In genomic region chr1:5898266-5898665, GRCh38 we compare ENCODE assay signal across 15 cellular contexts.
DNase-seq lines count a peak whose midpoint lies in the region; ATAC-seq and TF ChIP-seq lines count a peak whose summit lies in the region.
"Had no signal": no experiment of that assay in that cellular context is flagged by ENCODE, and none has a peak within 500 bp of the region (broad histone marks: within the 10 kb centered on the region; RNA-seq: fewer than 3 reads in every experiment).

No MANE protein-coding gene starts in this region.

- H3K36me3 Mint-ChIP-seq in nephron progenitor cell (ENCODE audit: low read depth) = peaks cover 63% of the 10 kb centered on the region

- peak overlapping the region; percentile 6 for H3K27ac Mint-ChIP-seq in nephron progenitor cell
- H3K27ac Mint-ChIP-seq: CD8-positive, alpha-beta memory T cell had no signal

- peaks cover 11% of the 10 kb centered on the region for H3K27me3 Mint-ChIP-seq in nephron progenitor cell (ENCODE audit: low read depth, poor library complexity)
- H3K27me3 Mint-ChIP-seq: CD4-positive, CD25-positive, alpha-beta regulatory T cell; CD8-positive, alpha-beta memory T cell had no signal

- DNase-seq in nephron progenitor cell = no peak
- peak; percentile 61 for DNase-seq in spleen
- no peak for DNase-seq in kidney tubule cell (ENCODE audit: low spot score)
- no peak for DNase-seq in NCI-H1436 (lab: John Stamatoyannopoulos, UW)
- DNase-seq: 8988T; C1 segment of cervical spinal cord; CD4-positive, CD25-positive, alpha-beta regulatory T cell; CD8-positive, alpha-beta memory T cell; COR-L47; DMS 273 treated with DMSO at 0.1 percent for 48 hours; GOT3; H9 had no signal

- ATAC-seq in HG03520 (IDR thresholded peaks at IDR 0.05; ENCODE audit: unreplicated experiment) = no peak

- H3K36me3 ChIP-seq in BLaER1 (peaks cover 35% of the 10 kb centered on the region), HUES6 (ENCODE audit: control insufficient read depth, insufficient read depth, low read length) (no peaks in the 10 kb centered on the region), spleen (peaks cover 0 to 57% (median 7%) of the 10 kb centered on the region in 6 donors)

- H3K4me3 Mint-ChIP-seq in nephron progenitor cell = no peak overlapping the region
- H3K4me3 Mint-ChIP-seq: CD4-positive, CD25-positive, alpha-beta regulatory T cell; CD8-positive, alpha-beta memory T cell had no signal

- H3K4me1 ChIP-seq in BLaER1 (peaks cover 80% of the 10 kb centered on the region), HUES6 (ENCODE audit: control insufficient read depth, insufficient read depth, low read length) (peaks cover 41% of the 10 kb centered on the region), spleen (no peaks in the 10 kb centered on the region)

- H3K4me1 Mint-ChIP-seq in nephron progenitor cell = peaks cover 50% of the 10 kb centered on the region

- H3K27me3 ChIP-seq in BLaER1 (no peaks in the 10 kb centered on the region), HUES6 (ENCODE audit: control insufficient read depth, insufficient read depth, low read length) (no peaks in the 10 kb centered on the region), spleen (replicated peaks in 1 of 7) (no peaks in the 10 kb centered on the region)

- H3K4me3 ChIP-seq in BLaER1 (no peak overlapping the region), HUES6 (ENCODE audit: low read depth, low read length) (no peak overlapping the region), spleen (no peak overlapping the region)

- H3K4me2 ChIP-seq in BLaER1 = peak overlapping the region; percentile 81

- H3K27ac ChIP-seq in BLaER1 (peak overlapping the region; percentile 61), HUES6 (ENCODE audit: low read depth, low read length) (0 out of 2 replicates have a peak overlapping the region, but pooled peaks have one; percentile 45), spleen (no peak overlapping the region)

- peaks cover 8% of the 10 kb centered on the region for H3K9me3 Mint-ChIP-seq in nephron progenitor cell
- H3K9me3 Mint-ChIP-seq: CD4-positive, CD25-positive, alpha-beta regulatory T cell had no signal

- TF ChIP-seq POLR2A in spleen (IDR thresholded peaks at IDR 0.05) = no peak

- TF ChIP-seq CTCF in nephron progenitor cell (IDR thresholded peaks at IDR 0.05) = no peak
- no peak for TF ChIP-seq CTCF in spleen (IDR thresholded peaks at IDR 0.05 in 8 of 11, conservative IDR thresholded peaks at IDR 0.05 in 3 of 11)

- intact Hi-C loops in spleen (cut with DNase I; ENCODE audit: low total_unique reads) = no loop called here

- H3K9me3 ChIP-seq in BLaER1 (peaks cover 12% of the 10 kb centered on the region), HUES6 (ENCODE audit: control insufficient read depth, insufficient read depth, low read depth, low read length) (no peaks in the 10 kb centered on the region), spleen (no peaks in the 10 kb centered on the region)

- H3K9ac ChIP-seq in BLaER1 (no peak overlapping the region), HUES6 (ENCODE audit: low read length) (no peak overlapping the region)

- H4K20me1 ChIP-seq in BLaER1 = no peaks in the 10 kb centered on the region

- 93 to 96% (median 95%) methylated on average over 14 to 17 of the region's 17 CpGs for WGBS in spleen, 5 donors

Comparison
In these comparisons a context has a peak if more than half of its experiments do, and no peak if none do; other contexts are left out.
1. H3K27ac ChIP-seq: peak in BLaER1 (single experiment) and HUES6 (single experiment); none in spleen (0 of 8).